In the genomic region with DNA sequence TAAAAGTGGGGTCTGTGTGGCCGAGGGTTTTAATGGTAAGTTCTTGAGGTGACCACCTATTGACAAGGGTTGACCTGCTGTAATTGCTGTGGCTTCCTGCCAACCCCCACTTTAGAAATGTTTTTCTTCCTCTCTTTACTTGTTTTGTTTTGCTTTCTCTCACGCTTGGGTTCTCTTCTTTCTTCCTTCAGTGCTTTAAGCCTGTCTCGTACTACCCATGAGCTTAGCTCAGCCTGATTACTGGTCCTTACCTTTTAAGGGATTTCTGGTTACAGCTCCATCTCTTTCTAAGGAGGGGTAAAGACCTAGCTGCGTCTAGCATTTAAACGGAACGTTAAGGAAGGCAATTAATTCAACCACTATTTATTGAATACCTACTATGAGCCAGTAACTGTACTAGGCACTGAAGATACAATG, we compare ENCODE assay signal across 8 cellular contexts. TPM values are rescaled to one million over a fixed set of nuclear protein-coding genes. Genes with fewer than 3 reads are reported as not detected.
DNase-seq lines count a peak whose midpoint lies in the region; ATAC-seq and TF ChIP-seq lines count a peak whose summit lies in the region.

No MANE protein-coding gene starts in this region.

- H3K9me3 ChIP-seq in mesodermal cell (ENCODE audit: control insufficient read depth, low read length) (no peaks in the 10 kb centered on the region), aorta (ENCODE audit: control insufficient read depth, low read length) (no peaks in the 10 kb centered on the region)

- H3K9me3 Mint-ChIP-seq in chondrocyte (ENCODE audit: low read depth) = no peaks in the 10 kb centered on the region

- peak overlapping the region; percentile 100 for H3K4me3 Mint-ChIP-seq in chondrocyte (ENCODE audit: unreplicated experiment)

- no peak for TF ChIP-seq CTCF in chondrocyte (IDR thresholded peaks at IDR 0.05)

- 0% methylated on average over 1 of the region's 6 CpGs for WGBS in mesodermal cell (ENCODE audit: insufficient coverage in 2 of 2), 2 experiments
- WGBS in aorta, 2 donors = 0% methylated on average over 6 of the region's 6 CpGs

- DNase-seq in NCI-H82 treated with DMSO at 0.1 percent for 48 hours (lab: John Stamatoyannopoulos, UW; ENCODE audit: unreplicated experiment) = peak; percentile 49
- DNase-seq in chondrocyte (ENCODE audit: low spot score) = no peak
- no peak for DNase-seq in aorta
- no peak for DNase-seq in islet precursor cell

- peak overlapping the region; percentile 99 for H3K4me3 ChIP-seq in ACC112 (ENCODE audit: low read depth, low read length)
- peak overlapping the region; percentile 98 for H3K4me3 ChIP-seq in mesodermal cell (ENCODE audit: extremely low read depth, insufficient read depth, low read length, poor library complexity, severe bottlenecking)
- H3K4me3 ChIP-seq in aorta (ENCODE audit: low read length in 2 of 2) = peak overlapping the region; percentile 80 to 97

- peak overlapping the region; percentile 100 for H3K27ac Mint-ChIP-seq in chondrocyte (ENCODE audit: unreplicated experiment)

- H3K27ac ChIP-seq in ACC112 (ENCODE audit: low read depth, low read length) (peak overlapping the region; percentile 82), mesodermal cell (ENCODE audit: low read depth, low read length, severe bottlenecking) (peak overlapping the region; percentile 95), aorta (ENCODE audit: low read depth in 1 of 2, low read length in 2 of 2) (peak overlapping the region; percentile 91 to 94)

- peaks cover 2% of the 10 kb centered on the region for H3K36me3 Mint-ChIP-seq in chondrocyte (ENCODE audit: low read depth)

- H3K27me3 ChIP-seq in ACC112 (ENCODE audit: insufficient read depth, low read length) (no peaks in the 10 kb centered on the region), aorta (ENCODE audit: control insufficient read depth in 1 of 2, insufficient read depth in 2 of 2, low read length in 1 of 2) (no peaks in the 10 kb centered on the region)

- intact Hi-C loops in aorta (cut with DNase I) = loop anchor here (2.0 to 10.0 kb wide), 8 partner anchors 51 to 511 kb away; partner anchors contain the start of gene PAWR (in 1 of the 2)

- H2AFZ ChIP-seq in ACC112 (ENCODE audit: low read length, unreplicated experiment) = peak overlapping the region; percentile 92

- no peaks in the 10 kb centered on the region for H3K27me3 Mint-ChIP-seq in chondrocyte (ENCODE audit: low read depth)

- TF ChIP-seq POLR2A in GM18505 (IDR thresholded peaks at IDR 0.05; ENCODE audit: borderline replicate concordance, extremely low read depth, insufficient read depth, insufficient read length) = no peak

- H3K36me3 ChIP-seq in ACC112 (ENCODE audit: insufficient read depth, low read length) (no peaks in the 10 kb centered on the region), mesodermal cell (ENCODE audit: control insufficient read depth, insufficient read depth, low read length) (no peaks in the 10 kb centered on the region), aorta (ENCODE audit: control insufficient read depth in 1 of 2, insufficient read depth in 2 of 2, low read length in 1 of 2) (no peaks in the 10 kb centered on the region)

- H3K4me1 ChIP-seq in ACC112 (ENCODE audit: control insufficient read depth, insufficient read depth, low read length, unreplicated experiment) (peaks cover 13% of the 10 kb centered on the region), mesodermal cell (ENCODE audit: control insufficient read depth, insufficient read depth, low read length, poor library complexity, severe bottlenecking) (peaks cover 7% of the 10 kb centered on the region), aorta (ENCODE audit: control insufficient read depth in 1 of 2, insufficient read depth in 2 of 2, low read length in 2 of 2) (peaks cover 0 to 2% of the 10 kb centered on the region in 2 donors)

- peaks cover 36% of the 10 kb centered on the region for H3K4me1 Mint-ChIP-seq in chondrocyte (ENCODE audit: low read depth)

- H3K79me2 ChIP-seq in ACC112 (ENCODE audit: control insufficient read depth, insufficient read depth, low read length, unreplicated experiment) = peaks cover 62% of the 10 kb centered on the region

- peak; percentile 13 for ATAC-seq in GM18505 (IDR thresholded peaks at IDR 0.05; ENCODE audit: unreplicated experiment)
- ATAC-seq in HG02885 (IDR thresholded peaks at IDR 0.05; ENCODE audit: poor library complexity, unreplicated experiment) = peak; percentile 17
- ATAC-seq in aorta (ENCODE audit: low FRiP score) = peak; percentile 65

RNA-seq across cellular contexts. Expression of gene PPP1R12A, which starts 0.7 kb away (rescaled TPM):
- total RNA-seq in chondrocyte (118 to 139 TPM (median 135 TPM) in 3 replicates), aorta (100 to 1,000 TPM; 194 to 287 TPM)
- polyA plus RNA-seq in mesodermal cell (2013, experiment 1 of 2) = 63.6 TPM
- polyA plus RNA-seq in mesodermal cell (2013, experiment 2 of 2) = 81.6 TPM
- 100 to 1,000 TPM in 1 of 2 donors, 10 to 100 TPM in 1; 24.8 to 274 TPM for polyA plus RNA-seq in aorta

Comparison
In these comparisons a context has a peak if more than half of its experiments do, and no peak if none do; other contexts are left out.
1. ATAC-seq: peak in every context shown above with its lines; median percentile 65 in aorta; 17 in HG02885; 13 in GM18505.